Comparison of ENCODE assay signal across 9 cellular contexts in genomic region chr10:11757452-11757819, GRCh38. TPM values are rescaled to one million over a fixed set of nuclear protein-coding genes. Genes with fewer than 3 reads are reported as not detected.
DNase-seq lines count a peak whose midpoint lies in the region; ATAC-seq and TF ChIP-seq lines count a peak whose summit lies in the region.
"Had no signal": no experiment of that assay in that cellular context is flagged by ENCODE, and none has a peak within 500 bp of the region (broad histone marks: within the 10 kb centered on the region; RNA-seq: fewer than 3 reads in every experiment).

No MANE protein-coding gene starts in this region.

- peaks cover 4 to 7% of the 10 kb centered on the region in 2 donors for H3K27me3 Mint-ChIP-seq in CD8-positive, alpha-beta memory T cell

- no peak overlapping the region for H3K4me3 ChIP-seq in right atrium auricular region
- H3K4me3 ChIP-seq in stomach smooth muscle (ENCODE audit: low read length in 2 of 2): no peak overlapping the region
- no peak overlapping the region for H3K4me3 ChIP-seq in CD8-positive, alpha-beta memory T cell (ENCODE audit: low read length)

- no peak overlapping the region for H3K27ac Mint-ChIP-seq in CD8-positive, alpha-beta memory T cell

- H3K27me3 ChIP-seq in right atrium auricular region: no peaks in the 10 kb centered on the region
- H3K27me3 ChIP-seq in stomach smooth muscle (ENCODE audit: control insufficient read depth in 1 of 2, insufficient read depth in 2 of 2, low read length in 2 of 2): no peaks in the 10 kb centered on the region
- no peaks in the 10 kb centered on the region for H3K27me3 ChIP-seq in CD8-positive, alpha-beta memory T cell (ENCODE audit: insufficient read depth, low read length, poor library complexity, severe bottlenecking)

- H3K36me3 ChIP-seq in right atrium auricular region: peaks cover 42% of the 10 kb centered on the region
- H3K36me3 ChIP-seq in stomach smooth muscle (ENCODE audit: control insufficient read depth in 2 of 2, insufficient read depth in 2 of 2, low read length in 2 of 2): peaks cover 0 to 4% of the 10 kb centered on the region in 2 donors
- no peaks in the 10 kb centered on the region for H3K36me3 ChIP-seq in CD8-positive, alpha-beta memory T cell (ENCODE audit: insufficient read depth, low read length)

- H3K9me3 Mint-ChIP-seq in CD8-positive, alpha-beta memory T cell: no peaks in the 10 kb centered on the region
- H3K9me3 Mint-ChIP-seq: CD4-positive, CD25-positive, alpha-beta regulatory T cell had no signal

- no peak overlapping the region for H3K4me3 Mint-ChIP-seq in CD8-positive, alpha-beta memory T cell
- H3K4me3 Mint-ChIP-seq: CD4-positive, CD25-positive, alpha-beta regulatory T cell had no signal

- H3K27ac ChIP-seq in right atrium auricular region (peak overlapping the region; percentile 69 to 83), stomach smooth muscle (ENCODE audit: low read length) (peak overlapping the region; percentile 24)
- no peak overlapping the region for H3K27ac ChIP-seq in CD8-positive, alpha-beta memory T cell (ENCODE audit: low read depth, low read length)

- TF ChIP-seq CTCF in right atrium auricular region (IDR thresholded peaks at IDR 0.05): no peak

- H3K4me1 ChIP-seq in right atrium auricular region: peaks cover 0 to 41% of the 10 kb centered on the region in 2 donors
- H3K4me1 ChIP-seq in stomach smooth muscle (ENCODE audit: control insufficient read depth, insufficient read depth, low read length): peaks cover 11% of the 10 kb centered on the region
- H3K4me1 ChIP-seq in CD8-positive, alpha-beta memory T cell (ENCODE audit: insufficient read depth, low read length): no peaks in the 10 kb centered on the region

- peak overlapping the region in 1 of 2 donors; percentile 13 for H3K9ac ChIP-seq in stomach smooth muscle (ENCODE audit: low read length in 2 of 2)

- DNase-seq in NCI-H748 (lab: John Stamatoyannopoulos, UW; ENCODE audit: unreplicated experiment) (peak; percentile 11), NCI-H748 treated with DMSO at 0.1 percent for 48 hours (lab: John Stamatoyannopoulos, UW) (no peak), right atrium auricular region (ENCODE audit: low spot score) (peak; percentile 86)
- DNase-seq in CD8-positive, alpha-beta memory T cell: no peak

- H3K9me3 ChIP-seq in right atrium auricular region (no peaks in the 10 kb centered on the region), stomach smooth muscle (ENCODE audit: control insufficient read depth in 2 of 2, low read length in 2 of 2) (no peaks in the 10 kb centered on the region)
- H3K9me3 ChIP-seq in CD8-positive, alpha-beta memory T cell (ENCODE audit: low read length): no peaks in the 10 kb centered on the region

- POLR2A ChIA-PET in CD8-positive, alpha-beta memory T cell (lab: Charles Lee): interaction anchor here (1.1 kb wide), 1 partner anchor 32 kb away, joined by 3 read pairs; no protein-coding TSS in a partner anchor

- ATAC-seq in SK-N-SH treated with all-trans-retinoic acid at 6 μM for 48 hours (peak; percentile 54), HG02610 (IDR thresholded peaks at IDR 0.05; ENCODE audit: unreplicated experiment) (no peak), HG03097 (IDR thresholded peaks at IDR 0.05; ENCODE audit: low FRiP score, unreplicated experiment) (no peak)

- CTCF ChIA-PET in CD8-positive, alpha-beta memory T cell (lab: Charles Lee): interaction anchor here (0.7 to 3.4 kb wide), 21 partner anchors 9 to 645 kb away, joined by 3 to 44 read pairs (median 4); partner anchors contain the start of gene USP6NL

- H3K4me1 Mint-ChIP-seq in CD8-positive, alpha-beta memory T cell: peaks cover 0 to 3% (median 3%) of the 10 kb centered on the region in 3 donors

- H3K36me3 Mint-ChIP-seq in CD8-positive, alpha-beta memory T cell: no peaks in the 10 kb centered on the region
- H3K36me3 Mint-ChIP-seq: CD4-positive, CD25-positive, alpha-beta regulatory T cell had no signal

TF ChIP-seq in SK-N-SH treated with all-trans-retinoic acid at 6 μM for 48 hours, 23 proteins besides CTCF, POLR2A, EP300 and RAD21:
- TF ChIP-seq ZFP30 (CRISPR knock-in tag; IDR thresholded peaks at IDR 0.05) (no peak), ISL1 (CRISPR knock-in tag; IDR thresholded peaks at IDR 0.05) (peak; percentile 44), TOX (CRISPR knock-in tag; IDR thresholded peaks at IDR 0.05; ENCODE audit: borderline replicate concordance) (no peak)

RNA-seq across cellular contexts. Expression of gene ECHDC3, which starts 15.3 kb away (rescaled TPM):
- total RNA-seq in right atrium auricular region: 100 to 1,000 TPM; 201 to 223 TPM
- total RNA-seq in CD8-positive, alpha-beta memory T cell: under 1 TPM; 0.71 to 0.77 TPM
- 0.58 TPM for polyA plus RNA-seq in CD8-positive, alpha-beta memory T cell

Comparison
In these comparisons a context has a peak if more than half of its experiments do, and no peak if none do; other contexts are left out.
1. DNase-seq: peak in NCI-H748 (single experiment) and right atrium auricular region (single experiment); none in NCI-H748 treated with DMSO at 0.1 percent for 48 hours (single experiment) and CD8-positive, alpha-beta memory T cell (0 of 5).
2. RNA of gene ECHDC3, which starts 15.3 kb away (total RNA-seq): 201 to 223 TPM in right atrium auricular region; 0.71 to 0.77 TPM in CD8-positive, alpha-beta memory T cell; every median in the first group is over 100 times any median in the second.